24 cellular contexts compared by ENCODE assay signal in the genomic region with DNA sequence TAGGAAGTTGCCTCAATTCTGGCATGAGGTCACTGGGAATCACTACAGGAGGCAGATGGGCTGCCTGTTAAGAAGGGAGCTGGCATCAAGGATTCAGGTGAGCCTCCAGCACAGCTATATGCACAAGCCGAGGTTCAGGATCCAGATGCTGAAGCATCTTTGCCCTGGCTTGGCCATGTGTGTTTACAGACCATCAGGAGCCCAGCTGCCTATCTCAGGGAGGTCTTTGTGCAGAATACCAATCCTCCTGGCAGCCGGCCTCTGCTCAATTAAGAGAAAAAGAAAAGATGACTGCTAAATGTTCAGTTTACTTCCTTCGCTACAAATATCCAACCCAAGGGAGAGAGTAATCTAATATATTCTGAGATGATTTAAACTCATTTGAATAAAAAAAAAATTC.
DNase-seq lines count a peak whose midpoint lies in the region; ATAC-seq and TF ChIP-seq lines count a peak whose summit lies in the region.
"Had no signal": no experiment of that assay in that cellular context is flagged by ENCODE, and none has a peak within 500 bp of the region (broad histone marks: within the 10 kb centered on the region; RNA-seq: fewer than 3 reads in every experiment).

No MANE protein-coding gene starts in this region.

- no peaks in the 10 kb centered on the region for H3K36me3 Mint-ChIP-seq in Caco-2 (ENCODE audit: insufficient read depth, unreplicated experiment)

- no peak overlapping the region for H3K27ac ChIP-seq in coronary artery
- H3K27ac ChIP-seq: C4-2B had no signal

- H3K9me3 ChIP-seq in BE2C (no peaks in the 10 kb centered on the region; the same call in 1 of the 2 replicates), Caco-2 (no peaks in the 10 kb centered on the region)

- TF ChIP-seq CTCF in BE2C (IDR thresholded peaks at IDR 0.05; ENCODE audit: low read depth, low read length) (no peak), GM13977 (IDR thresholded peaks at IDR 0.05; ENCODE audit: extremely low read depth, insufficient read depth, missing control alignments) (no peak), Caco-2 (IDR thresholded peaks at IDR 0.05; ENCODE audit: insufficient read depth in 1 of 2, low read depth in 1 of 2, low read length in 1 of 2, severe bottlenecking in 1 of 2, unreplicated experiment in 1 of 2) (no peak), coronary artery (IDR thresholded peaks at IDR 0.05) (no peak)

- CTCF ChIA-PET in Caco-2 (lab: Charles Lee) = no interaction called here

- H3K36me3 ChIP-seq in BE2C (no peaks in the 10 kb centered on the region), Caco-2 (ENCODE audit: control insufficient read depth, insufficient read depth, low read length) (no peaks in the 10 kb centered on the region)

- intact Hi-C loops in Caco-2 (cut with micrococcal nuclease; ENCODE audit: unreplicated experiment) = no loop called here

- H3K4me3 ChIP-seq in BE2C (ENCODE audit: low read depth, low read length) (no peak overlapping the region), Caco-2 (ENCODE audit: low read depth, low read length) (no peak overlapping the region), coronary artery (no peak overlapping the region)
- H3K4me3 ChIP-seq: GM23338, K562 had no signal

- H3K9me3 Mint-ChIP-seq in Caco-2 (ENCODE audit: unreplicated experiment) = peaks cover 11% of the 10 kb centered on the region

- peaks cover 19% of the 10 kb centered on the region for H3K4me1 ChIP-seq in BE2C
- H3K4me1 ChIP-seq in Caco-2 = no peaks in the 10 kb centered on the region

- DNase-seq in BE2C (peak; percentile 38), COR-L47 (lab: John Stamatoyannopoulos, UW) (peak; percentile 63), NCI-H146 (lab: John Stamatoyannopoulos, UW) (peak; percentile 73), GM13977 (ENCODE audit: low spot score) (no peak), Caco-2 (no peak), coronary artery (ENCODE audit: low spot score) (no peak)
- no peak for DNase-seq in activated naive CD4-positive, alpha-beta T cell (lab: John Stamatoyannopoulos, UW)
- DNase-seq: CD8-positive, alpha-beta memory T cell; H9; MV-4-11; NCI-H1417 treated with DMSO at 0.1 percent for 48 hours; NCI-H187 treated with DMSO at 0.1 percent for 48 hours; NCI-H2227 treated with DMSO at 0.1 percent for 48 hours; NCI-H510A; NCI-H82; RPMI8226; SHP77 treated with DMSO at 0.1 percent for 48 hours; SW 1271; T-helper 9 cell had no signal

- no peaks in the 10 kb centered on the region for H3K4me1 Mint-ChIP-seq in Caco-2 (ENCODE audit: low read depth, unreplicated experiment)
- H3K4me1 Mint-ChIP-seq: CD8-positive, alpha-beta memory T cell had no signal

- no peak overlapping the region for H3K4me3 Mint-ChIP-seq in Caco-2 (ENCODE audit: unreplicated experiment)
- H3K4me3 Mint-ChIP-seq: CD8-positive, alpha-beta memory T cell; GM23338; H9; T-helper 1 cell treated with Interleukin-12 subunit alpha and Interleukin-12 subunit beta and Interleukin-4 antibody, amounts not matched to agents 30 μg/mL and 1 μg/mL, for 36 hours had no signal

- POLR2A ChIA-PET in Caco-2 (lab: Charles Lee) = no interaction called here

- in situ Hi-C loops in GM13977 (cut with MboI; ENCODE audit: low pct_unique_long_range_greater_than_20kb, low sequenced_read_pairs, unreplicated experiment) = no loop called here

- peaks cover 18% of the 10 kb centered on the region for H3K27me3 Mint-ChIP-seq in Caco-2 (ENCODE audit: insufficient read depth, unreplicated experiment)

- no peak overlapping the region for H3K27ac Mint-ChIP-seq in Caco-2 (ENCODE audit: unreplicated experiment)
- H3K27ac Mint-ChIP-seq: CD8-positive, alpha-beta memory T cell; GM23338; H9; T-helper 1 cell treated with Interleukin-12 subunit alpha and Interleukin-12 subunit beta and Interleukin-4 antibody, amounts not matched to agents 30 μg/mL and 1 μg/mL, for 36 hours had no signal

- ATAC-seq in SK-N-SH treated with all-trans-retinoic acid at 6 μM for 48 hours = no peak
- ATAC-seq: GM23338, K562 had no signal

- H3K27me3 ChIP-seq in BE2C = no peaks in the 10 kb centered on the region
- H3K27me3 ChIP-seq in Caco-2 (replicated peaks; ENCODE audit: control insufficient read depth, insufficient read depth, low read length) = no peaks in the 10 kb centered on the region

- BruUV-seq in Caco-2 (replicated peaks; lab: Mats Ljungman, UMichigan) = no TSS peak

TF ChIP-seq in SK-N-SH treated with all-trans-retinoic acid at 6 μM for 48 hours, 23 proteins besides CTCF, POLR2A, EP300 and RAD21:
- 0 out of 2 replicates have a peak, but pooled peaks have one; percentile 7 for TF ChIP-seq ZNF70 (CRISPR knock-in tag; IDR thresholded peaks at IDR 0.05)
- TF ChIP-seq, protein P1, sequence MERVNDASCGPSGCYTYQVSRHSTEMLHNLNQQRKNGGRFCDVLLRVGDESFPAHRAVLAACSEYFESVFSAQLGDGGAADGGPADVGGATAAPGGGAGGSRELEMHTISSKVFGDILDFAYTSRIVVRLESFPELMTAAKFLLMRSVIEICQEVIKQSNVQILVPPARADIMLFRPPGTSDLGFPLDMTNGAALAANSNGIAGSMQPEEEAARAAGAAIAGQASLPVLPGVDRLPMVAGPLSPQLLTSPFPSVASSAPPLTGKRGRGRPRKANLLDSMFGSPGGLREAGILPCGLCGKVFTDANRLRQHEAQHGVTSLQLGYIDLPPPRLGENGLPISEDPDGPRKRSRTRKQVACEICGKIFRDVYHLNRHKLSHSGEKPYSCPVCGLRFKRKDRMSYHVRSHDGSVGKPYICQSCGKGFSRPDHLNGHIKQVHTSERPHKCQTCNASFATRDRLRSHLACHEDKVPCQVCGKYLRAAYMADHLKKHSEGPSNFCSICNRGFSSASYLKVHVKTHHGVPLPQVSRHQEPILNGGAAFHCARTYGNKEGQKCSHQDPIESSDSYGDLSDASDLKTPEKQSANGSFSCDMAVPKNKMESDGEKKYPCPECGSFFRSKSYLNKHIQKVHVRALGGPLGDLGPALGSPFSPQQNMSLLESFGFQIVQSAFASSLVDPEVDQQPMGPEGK (CRISPR knock-in tag; IDR thresholded peaks at IDR 0.05; ENCODE audit: borderline replicate concordance) = no peak
TF ChIP-seq in SK-N-SH treated with all-trans-retinoic acid at 6 μM for 48 hours: peak in this region for 1.

Comparison
In these comparisons a context has a peak if more than half of its experiments do, and no peak if none do; other contexts are left out.
1. DNase-seq: peak in BE2C (single experiment), COR-L47 (single experiment) and NCI-H146 (single experiment); none in GM13977 (single experiment), Caco-2 (0 of 2), activated naive CD4-positive, alpha-beta T cell (0 of 4) and coronary artery (single experiment).